ENCODE assay signal across 8 cellular contexts in genomic region chr13:19862511-19863313, GRCh38. TPM values are rescaled to one million over a fixed set of nuclear protein-coding genes. Genes with fewer than 3 reads are reported as not detected.
DNase-seq lines count a peak whose midpoint lies in the region; ATAC-seq and TF ChIP-seq lines count a peak whose summit lies in the region.

No MANE protein-coding gene starts in this region.

- no peak for TF ChIP-seq CTCF in HFFc6 (IDR thresholded peaks at IDR 0.05)
- no peak for TF ChIP-seq CTCF in gastroesophageal sphincter (IDR thresholded peaks at IDR 0.05)
- no peak for TF ChIP-seq CTCF in omental fat pad (IDR thresholded peaks at IDR 0.05)
- TF ChIP-seq CTCF in thyroid gland (IDR thresholded peaks at IDR 0.05) = no peak

- H3K4me3 ChIP-seq in gastroesophageal sphincter (peak overlapping the region; percentile 91 to 95), thyroid gland (replicated peaks in 1 of 3) (peak overlapping the region; percentile 35 to 97 (median 64))

- peak overlapping the region; percentile 89 for H3K4me3 Mint-ChIP-seq in HFFc6

- TF ChIP-seq POLR2A in gastroesophageal sphincter (IDR thresholded peaks at IDR 0.05) = no peak
- TF ChIP-seq POLR2A in thyroid gland (IDR thresholded peaks at IDR 0.05) = no peak

- H3K9me3 Mint-ChIP-seq in HFFc6 = no peaks in the 10 kb centered on the region

- H3K4me1 Mint-ChIP-seq in HFFc6 (ENCODE audit: low read depth) = peaks cover 24% of the 10 kb centered on the region

- H3K9me3 ChIP-seq in gastroesophageal sphincter (no peaks in the 10 kb centered on the region), thyroid gland (no peaks in the 10 kb centered on the region)

- H3K36me3 ChIP-seq in gastroesophageal sphincter = no peaks in the 10 kb centered on the region
- H3K36me3 ChIP-seq in thyroid gland = no peaks in the 10 kb centered on the region

- no peaks in the 10 kb centered on the region; the same call in 1 of the 2 replicates for H3K27me3 Mint-ChIP-seq in HFFc6 (ENCODE audit: insufficient read depth)

- H3K4me1 ChIP-seq in gastroesophageal sphincter = peaks cover 0 to 52% (median 11%) of the 10 kb centered on the region in 3 donors
- H3K4me1 ChIP-seq in thyroid gland = peaks cover 16 to 17% of the 10 kb centered on the region in 2 donors

- 0% methylated on average over 9 to 13 of the region's 65 CpGs for WGBS in gastroesophageal sphincter (ENCODE audit: low coverage in 1 of 2), 2 donors
- 0 to 2% methylated on average over 20 to 32 of the region's 65 CpGs for WGBS in thyroid gland, 2 donors

- peak overlapping the region; percentile 94 for H3K27ac Mint-ChIP-seq in HFFc6

- ATAC-seq in gastroesophageal sphincter (peak; percentile 3), omental fat pad (ENCODE audit: low FRiP score) (peak; percentile 8)

- H3K27ac ChIP-seq in gastroesophageal sphincter = peak overlapping the region; percentile 94 to 99 (median 99)
- peak overlapping the region; percentile 98 to 100 (median 100) for H3K27ac ChIP-seq in thyroid gland

- in situ Hi-C loops in G401 (cut with HindIII; ENCODE audit: low sequenced_read_pairs) = no loop called here

- no peak for TF ChIP-seq EP300 in gastroesophageal sphincter (IDR thresholded peaks at IDR 0.05)

- no peaks in the 10 kb centered on the region for H3K27me3 ChIP-seq in gastroesophageal sphincter
- H3K27me3 ChIP-seq in thyroid gland = no peaks in the 10 kb centered on the region

- DNase-seq in G401 (ENCODE audit: low spot score) (peak; percentile 32), HFFc6 (peak; percentile 3), OCI-M1 (lab: John Stamatoyannopoulos, UW) (peak; percentile 49), activated gamma-delta T cell treated with Interleukin-2 at 50 U/mL for 16 hours (peak; percentile 24), omental fat pad (ENCODE audit: low spot score) (no peak), thyroid gland (peak; percentile 39 to 44), NCI-H2029 (lab: John Stamatoyannopoulos, UW) (no peak)

- H3K36me3 Mint-ChIP-seq in HFFc6 (ENCODE audit: low read depth) = peaks cover 13% of the 10 kb centered on the region

- intact Hi-C loops in thyroid gland (cut with DNase I) = loop anchor here (5.0 kb wide), 1 partner anchor 230 kb away; the partner anchor contains the start of gene MPHOSPH8

RNA-seq across cellular contexts. Expression of gene ZMYM5, which starts 0.7 kb away (rescaled TPM):
- 13.2 and 15.5 TPM in 2 replicates for total RNA-seq in G401 (2014; rRNA removed; shearing (Covaris generic))
- total RNA-seq in HFFc6 (2021; fragmentation: NEBNext Ultra II Directional; extraction: Animal tissue kit (Norgen Biotek cat#: 25700)) = 1 to 10 TPM; 6.8 to 9.3 (median 8.6) TPM
- total RNA-seq in gastroesophageal sphincter = 10 to 100 TPM in 3 of 4 donors, 1 to 10 TPM in 1; 9.6 to 16.0 (median 13.7) TPM
- 10 to 100 TPM; 13.7 to 20.1 (median 16.0) TPM for total RNA-seq in omental fat pad
- 10 to 100 TPM; 21.5 to 27.8 (median 24.7) TPM for total RNA-seq in thyroid gland

Comparison
In these comparisons a context has a peak if more than half of its experiments do, and no peak if none do; other contexts are left out.
1. DNase-seq: peak in G401 (single experiment), HFFc6 (single experiment), OCI-M1 (single experiment), activated gamma-delta T cell treated with Interleukin-2 at 50 U/mL for 16 hours (single experiment) and thyroid gland (2 of 2); none in omental fat pad (single experiment) and NCI-H2029 (single experiment).